Comparison of ENCODE assay signal across 1 cellular context in the genomic region with DNA sequence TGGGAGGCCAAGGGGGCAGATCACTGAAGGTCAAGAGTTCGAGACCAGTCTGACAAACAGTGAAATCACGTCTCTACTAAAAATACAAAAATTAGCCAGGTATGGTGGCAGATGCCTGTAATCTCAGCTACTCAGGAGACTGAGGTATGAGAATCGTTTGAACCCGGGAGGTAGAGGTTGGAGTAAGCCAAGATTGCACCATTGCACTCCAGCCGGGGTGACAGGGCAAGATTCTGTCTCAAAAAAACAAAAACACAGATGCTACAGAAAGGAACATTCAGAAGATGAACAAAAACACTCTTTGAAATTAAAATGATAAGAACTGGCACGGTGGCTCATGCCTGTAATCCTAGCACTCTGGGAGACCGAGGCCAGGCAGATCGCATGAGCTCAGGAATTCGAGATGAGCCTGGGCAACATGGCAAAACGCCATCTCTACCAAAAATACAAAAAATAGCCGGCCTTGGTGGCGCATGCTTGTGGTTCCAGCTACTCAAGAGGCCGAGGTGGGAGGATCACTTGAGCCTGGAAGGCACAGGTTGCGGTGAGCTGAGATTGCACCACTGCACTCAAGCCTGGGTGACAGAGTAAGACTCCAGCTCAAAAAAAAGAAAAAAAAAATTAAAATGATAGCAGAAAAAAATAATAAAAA.
TF ChIP-seq lines count a peak whose summit lies in the region.

No MANE protein-coding gene starts in this region.

TF ChIP-seq in GM23338, 12 proteins besides CTCF, POLR2A, EP300 and RAD21:
- TF ChIP-seq, protein P1, sequence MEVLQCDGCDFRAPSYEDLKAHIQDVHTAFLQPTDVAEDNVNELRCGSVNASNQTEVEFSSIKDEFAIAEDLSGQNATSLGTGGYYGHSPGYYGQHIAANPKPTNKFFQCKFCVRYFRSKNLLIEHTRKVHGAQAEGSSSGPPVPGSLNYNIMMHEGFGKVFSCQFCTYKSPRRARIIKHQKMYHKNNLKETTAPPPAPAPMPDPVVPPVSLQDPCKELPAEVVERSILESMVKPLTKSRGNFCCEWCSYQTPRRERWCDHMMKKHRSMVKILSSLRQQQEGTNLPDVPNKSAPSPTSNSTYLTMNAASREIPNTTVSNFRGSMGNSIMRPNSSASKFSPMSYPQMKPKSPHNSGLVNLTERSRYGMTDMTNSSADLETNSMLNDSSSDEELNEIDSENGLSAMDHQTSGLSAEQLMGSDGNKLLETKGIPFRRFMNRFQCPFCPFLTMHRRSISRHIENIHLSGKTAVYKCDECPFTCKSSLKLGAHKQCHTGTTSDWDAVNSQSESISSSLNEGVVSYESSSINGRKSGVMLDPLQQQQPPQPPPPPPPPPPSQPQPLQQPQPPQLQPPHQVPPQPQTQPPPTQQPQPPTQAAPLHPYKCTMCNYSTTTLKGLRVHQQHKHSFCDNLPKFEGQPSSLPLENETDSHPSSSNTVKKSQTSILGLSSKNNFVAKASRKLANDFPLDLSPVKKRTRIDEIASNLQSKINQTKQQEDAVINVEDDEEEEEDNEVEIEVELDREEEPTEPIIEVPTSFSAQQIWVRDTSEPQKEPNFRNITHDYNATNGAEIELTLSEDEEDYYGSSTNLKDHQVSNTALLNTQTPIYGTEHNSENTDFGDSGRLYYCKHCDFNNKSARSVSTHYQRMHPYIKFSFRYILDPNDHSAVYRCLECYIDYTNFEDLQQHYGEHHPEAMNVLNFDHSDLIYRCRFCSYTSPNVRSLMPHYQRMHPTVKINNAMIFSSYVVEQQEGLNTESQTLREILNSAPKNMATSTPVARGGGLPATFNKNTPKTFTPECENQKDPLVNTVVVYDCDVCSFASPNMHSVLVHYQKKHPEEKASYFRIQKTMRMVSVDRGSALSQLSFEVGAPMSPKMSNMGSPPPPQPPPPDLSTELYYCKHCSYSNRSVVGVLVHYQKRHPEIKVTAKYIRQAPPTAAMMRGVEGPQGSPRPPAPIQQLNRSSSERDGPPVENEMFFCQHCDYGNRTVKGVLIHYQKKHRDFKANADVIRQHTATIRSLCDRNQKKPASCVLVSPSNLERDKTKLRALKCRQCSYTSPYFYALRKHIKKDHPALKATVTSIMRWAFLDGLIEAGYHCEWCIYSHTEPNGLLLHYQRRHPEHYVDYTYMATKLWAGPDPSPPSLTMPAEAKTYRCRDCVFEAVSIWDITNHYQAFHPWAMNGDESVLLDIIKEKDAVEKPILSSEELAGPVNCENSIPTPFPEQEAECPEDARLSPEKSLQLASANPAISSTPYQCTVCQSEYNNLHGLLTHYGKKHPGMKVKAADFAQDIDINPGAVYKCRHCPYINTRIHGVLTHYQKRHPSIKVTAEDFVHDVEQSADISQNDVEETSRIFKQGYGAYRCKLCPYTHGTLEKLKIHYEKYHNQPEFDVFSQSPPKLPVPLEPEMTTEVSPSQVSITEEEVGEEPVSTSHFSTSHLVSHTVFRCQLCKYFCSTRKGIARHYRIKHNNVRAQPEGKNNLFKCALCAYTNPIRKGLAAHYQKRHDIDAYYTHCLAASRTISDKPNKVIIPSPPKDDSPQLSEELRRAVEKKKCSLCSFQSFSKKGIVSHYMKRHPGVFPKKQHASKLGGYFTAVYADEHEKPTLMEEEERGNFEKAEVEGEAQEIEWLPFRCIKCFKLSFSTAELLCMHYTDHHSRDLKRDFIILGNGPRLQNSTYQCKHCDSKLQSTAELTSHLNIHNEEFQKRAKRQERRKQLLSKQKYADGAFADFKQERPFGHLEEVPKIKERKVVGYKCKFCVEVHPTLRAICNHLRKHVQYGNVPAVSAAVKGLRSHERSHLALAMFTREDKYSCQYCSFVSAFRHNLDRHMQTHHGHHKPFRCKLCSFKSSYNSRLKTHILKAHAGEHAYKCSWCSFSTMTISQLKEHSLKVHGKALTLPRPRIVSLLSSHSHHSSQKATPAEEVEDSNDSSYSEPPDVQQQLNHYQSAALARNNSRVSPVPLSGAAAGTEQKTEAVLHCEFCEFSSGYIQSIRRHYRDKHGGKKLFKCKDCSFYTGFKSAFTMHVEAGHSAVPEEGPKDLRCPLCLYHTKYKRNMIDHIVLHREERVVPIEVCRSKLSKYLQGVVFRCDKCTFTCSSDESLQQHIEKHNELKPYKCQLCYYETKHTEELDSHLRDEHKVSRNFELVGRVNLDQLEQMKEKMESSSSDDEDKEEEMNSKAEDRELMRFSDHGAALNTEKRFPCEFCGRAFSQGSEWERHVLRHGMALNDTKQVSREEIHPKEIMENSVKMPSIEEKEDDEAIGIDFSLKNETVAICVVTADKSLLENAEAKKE (CRISPR knock-in tag; IDR thresholded peaks at IDR 0.05) = no peak
- TF ChIP-seq, protein P2, sequence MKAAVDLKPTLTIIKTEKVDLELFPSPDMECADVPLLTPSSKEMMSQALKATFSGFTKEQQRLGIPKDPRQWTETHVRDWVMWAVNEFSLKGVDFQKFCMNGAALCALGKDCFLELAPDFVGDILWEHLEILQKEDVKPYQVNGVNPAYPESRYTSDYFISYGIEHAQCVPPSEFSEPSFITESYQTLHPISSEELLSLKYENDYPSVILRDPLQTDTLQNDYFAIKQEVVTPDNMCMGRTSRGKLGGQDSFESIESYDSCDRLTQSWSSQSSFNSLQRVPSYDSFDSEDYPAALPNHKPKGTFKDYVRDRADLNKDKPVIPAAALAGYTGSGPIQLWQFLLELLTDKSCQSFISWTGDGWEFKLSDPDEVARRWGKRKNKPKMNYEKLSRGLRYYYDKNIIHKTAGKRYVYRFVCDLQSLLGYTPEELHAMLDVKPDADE (IDR thresholded peaks at IDR 0.05) = no peak
- TF ChIP-seq STAT1 (IDR thresholded peaks at IDR 0.05; ENCODE audit: unreplicated experiment) (no peak), ZNF331 (CRISPR knock-in tag; IDR thresholded peaks at IDR 0.05; ENCODE audit: low read depth) (no peak), POLR2AphosphoS5 (IDR thresholded peaks at IDR 0.05; ENCODE audit: low read depth) (no peak), EZH2phosphoT487 (IDR thresholded peaks at IDR 0.05; ENCODE audit: unreplicated experiment) (no peak), ZNF114 (CRISPR knock-in tag; IDR thresholded peaks at IDR 0.05) (no peak), NANOG (IDR thresholded peaks at IDR 0.05; ENCODE audit: borderline replicate concordance) (no peak), JUNB (IDR thresholded peaks at IDR 0.05; ENCODE audit: unreplicated experiment) (no peak), EZH2 (IDR thresholded peaks at IDR 0.05; ENCODE audit: low read depth, unreplicated experiment) (no peak), CREB1 (CRISPR knock-in tag; IDR thresholded peaks at IDR 0.05; ENCODE audit: low read depth) (no peak)
- TF ChIP-seq, protein P3, sequence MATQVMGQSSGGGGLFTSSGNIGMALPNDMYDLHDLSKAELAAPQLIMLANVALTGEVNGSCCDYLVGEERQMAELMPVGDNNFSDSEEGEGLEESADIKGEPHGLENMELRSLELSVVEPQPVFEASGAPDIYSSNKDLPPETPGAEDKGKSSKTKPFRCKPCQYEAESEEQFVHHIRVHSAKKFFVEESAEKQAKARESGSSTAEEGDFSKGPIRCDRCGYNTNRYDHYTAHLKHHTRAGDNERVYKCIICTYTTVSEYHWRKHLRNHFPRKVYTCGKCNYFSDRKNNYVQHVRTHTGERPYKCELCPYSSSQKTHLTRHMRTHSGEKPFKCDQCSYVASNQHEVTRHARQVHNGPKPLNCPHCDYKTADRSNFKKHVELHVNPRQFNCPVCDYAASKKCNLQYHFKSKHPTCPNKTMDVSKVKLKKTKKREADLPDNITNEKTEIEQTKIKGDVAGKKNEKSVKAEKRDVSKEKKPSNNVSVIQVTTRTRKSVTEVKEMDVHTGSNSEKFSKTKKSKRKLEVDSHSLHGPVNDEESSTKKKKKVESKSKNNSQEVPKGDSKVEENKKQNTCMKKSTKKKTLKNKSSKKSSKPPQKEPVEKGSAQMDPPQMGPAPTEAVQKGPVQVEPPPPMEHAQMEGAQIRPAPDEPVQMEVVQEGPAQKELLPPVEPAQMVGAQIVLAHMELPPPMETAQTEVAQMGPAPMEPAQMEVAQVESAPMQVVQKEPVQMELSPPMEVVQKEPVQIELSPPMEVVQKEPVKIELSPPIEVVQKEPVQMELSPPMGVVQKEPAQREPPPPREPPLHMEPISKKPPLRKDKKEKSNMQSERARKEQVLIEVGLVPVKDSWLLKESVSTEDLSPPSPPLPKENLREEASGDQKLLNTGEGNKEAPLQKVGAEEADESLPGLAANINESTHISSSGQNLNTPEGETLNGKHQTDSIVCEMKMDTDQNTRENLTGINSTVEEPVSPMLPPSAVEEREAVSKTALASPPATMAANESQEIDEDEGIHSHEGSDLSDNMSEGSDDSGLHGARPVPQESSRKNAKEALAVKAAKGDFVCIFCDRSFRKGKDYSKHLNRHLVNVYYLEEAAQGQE (IDR thresholded peaks at IDR 0.05; ENCODE audit: unreplicated experiment) = no peak
